9 cellular contexts compared by ENCODE assay signal in genomic region chr20:4740774-4741431, GRCh38. TPM values are rescaled to one million over a fixed set of nuclear protein-coding genes. Genes with fewer than 3 reads are reported as not detected.
A peak's percentile ranks its signal among the peaks of the same experiment; 100 is the strongest.
DNase-seq lines count a peak whose midpoint lies in the region; ATAC-seq and TF ChIP-seq lines count a peak whose summit lies in the region.
"Had no signal": no experiment of that assay in that cellular context is flagged by ENCODE, and none has a peak within 500 bp of the region (broad histone marks: within the 10 kb centered on the region; RNA-seq: fewer than 3 reads in every experiment).

No MANE protein-coding gene starts in this region.

- POLR2A ChIA-PET in CD4-positive, alpha-beta T cell (lab: Charles Lee), result interaction anchor here (0.9 kb wide), 1 partner anchor 127 kb away, joined by 3 read pairs; no protein-coding TSS in a partner anchor
- POLR2A ChIA-PET in HEK293 (lab: Yijun Ruan, JAX) (no interaction called here), T-cell (lab: Charles Lee) (no interaction called here)

- peak; percentile 26 for ATAC-seq in CD4-positive, alpha-beta T cell (ENCODE audit: poor library complexity)
- peak; percentile 27 to 52 (median 46) for ATAC-seq in T-cell (replicated peaks in 1 of 4)
- ATAC-seq in GM21390 (IDR thresholded peaks at IDR 0.05; ENCODE audit: unreplicated experiment), result no peak

- no peaks in the 10 kb centered on the region for H3K9me3 Mint-ChIP-seq in CD4-positive, alpha-beta T cell
- H3K9me3 Mint-ChIP-seq in T-cell, result no peaks in the 10 kb centered on the region

- no peak overlapping the region for H3K4me3 ChIP-seq in HEK293 (ENCODE audit: low read depth, low read length)

- H3K27ac Mint-ChIP-seq in CD4-positive, alpha-beta T cell, result no peak overlapping the region
- no peak overlapping the region for H3K27ac Mint-ChIP-seq in T-cell

- H3K36me3 ChIP-seq in HEK293 (ENCODE audit: control insufficient read depth in 2 of 2, insufficient read depth in 1 of 2, low read length in 2 of 2), result no peaks in the 10 kb centered on the region

- no peaks in the 10 kb centered on the region for H3K36me3 Mint-ChIP-seq in CD4-positive, alpha-beta T cell (ENCODE audit: low read depth)
- no peaks in the 10 kb centered on the region for H3K36me3 Mint-ChIP-seq in T-cell

- peak; percentile 92 for TF ChIP-seq CTCF in CD4-positive, alpha-beta T cell (IDR thresholded peaks at IDR 0.05)
- 0 out of 2 replicates have a peak, but pooled peaks have one; percentile 37 for TF ChIP-seq CTCF in HEK293 (tag by site-specific recombination; IDR thresholded peaks at IDR 0.05)

- CTCF ChIA-PET in CD4-positive, alpha-beta T cell (lab: Charles Lee), result interaction anchor here (0.9 to 1.1 kb wide), 2 partner anchors 9 to 106 kb away, joined by 3 read pairs; no protein-coding TSS in a partner anchor
- CTCF ChIA-PET in HEK293 (lab: Yijun Ruan, JAX), result interaction anchor here (0.5 to 6.7 kb wide), 40 partner anchors 9 to 725 kb away, joined by 3 to 46 read pairs (median 4); partner anchors contain the start of gene PRND
- CTCF ChIA-PET in T-cell (lab: Charles Lee), result interaction anchor here (0.6 to 2.7 kb wide), 9 partner anchors 13 to 223 kb away, joined by 3 to 6 read pairs (median 4); no protein-coding TSS in a partner anchor

- H3K4me1 ChIP-seq in HEK293 (ENCODE audit: control insufficient read depth, insufficient read depth, low read length), result no peaks in the 10 kb centered on the region

- no peaks in the 10 kb centered on the region for H3K27me3 ChIP-seq in CD4-positive, alpha-beta T cell (ENCODE audit: control insufficient read depth, insufficient read depth, low read length)

- peak; percentile 51 to 70 (median 58) for DNase-seq in CD4-positive, alpha-beta T cell
- peak in 32 of 34 experiments; percentile 19 to 70 (median 58) for DNase-seq in T-cell
- peak; percentile 38 for DNase-seq in activated naive CD8-positive, alpha-beta T cell treated with anti-CD3 and anti-CD28 coated beads, Interleukin-2, amount 50 U/mL, for 16 hours (ENCODE audit: low read depth, low spot score)
- DNase-seq in iris pigment epithelial cell (ENCODE audit: low read depth), result peak; percentile 32
- DNase-seq in stimulated activated CD4-positive, alpha-beta T cell treated with anti-CD3 and anti-CD28 coated beads, TNF-alpha, amount 100 ng/mL, for 1 hour (ENCODE audit: low read depth in 3 of 3, low spot score in 1 of 3), result peak; percentile 19 to 54 (median 25)
- no peak for DNase-seq in globus pallidus (ENCODE audit: low spot score)

- H3K4me3 Mint-ChIP-seq in CD4-positive, alpha-beta T cell, result no peak overlapping the region
- H3K4me3 Mint-ChIP-seq in T-cell, result no peak overlapping the region

- intact Hi-C loops in CD4-positive, alpha-beta T cell (cut with DNase I, micrococcal nuclease), result loop anchor here (5.0 kb wide), 1 partner anchor 216 kb away; no protein-coding TSS in a partner anchor

- H3K4me1 Mint-ChIP-seq in CD4-positive, alpha-beta T cell (ENCODE audit: low read depth), result peaks cover 5% of the 10 kb centered on the region
- peaks cover 0 to 6% (median 2%) of the 10 kb centered on the region in 3 donors for H3K4me1 Mint-ChIP-seq in T-cell

- H3K9me3 ChIP-seq in CD4-positive, alpha-beta T cell (ENCODE audit: control insufficient read depth, low read length), result no peaks in the 10 kb centered on the region
- H3K9me3 ChIP-seq in HEK293 (ENCODE audit: control insufficient read depth, insufficient read depth, low read depth, low read length), result no peaks in the 10 kb centered on the region

- peaks cover 17% of the 10 kb centered on the region for H3K27me3 Mint-ChIP-seq in CD4-positive, alpha-beta T cell
- peaks cover 9 to 25% of the 10 kb centered on the region in 2 donors for H3K27me3 Mint-ChIP-seq in T-cell

- no peak overlapping the region for H3K27ac ChIP-seq in CD4-positive, alpha-beta T cell (ENCODE audit: low read depth, low read length)
- H3K27ac ChIP-seq in HEK293 (ENCODE audit: extremely low read depth, low read depth, low read length), result no peak overlapping the region

TF ChIP-seq in HEK293, 187 proteins besides CTCF, POLR2A, EP300 and RAD21 (continues in another document):
- TF ChIP-seq ZNF423 (tag by site-specific recombination; IDR thresholded peaks at IDR 0.05), result no peak
- TF ChIP-seq ZNF548 (tag by site-specific recombination; IDR thresholded peaks at IDR 0.05), result no peak
- TF ChIP-seq ZIC2 (tag by site-specific recombination; IDR thresholded peaks at IDR 0.05), result peak; percentile 29
- TF ChIP-seq ZNF843 (tag by site-specific recombination; IDR thresholded peaks at IDR 0.05), result no peak
- TF ChIP-seq ZNF654 (tag by site-specific recombination; IDR thresholded peaks at IDR 0.05; ENCODE audit: low read depth), result peak; percentile 37; the same call in 1 of the 2 replicates
- TF ChIP-seq ZBTB21 (tag by site-specific recombination; IDR thresholded peaks at IDR 0.05), result no peak
- no peak for TF ChIP-seq ZNF660 (tag by site-specific recombination; IDR thresholded peaks at IDR 0.05)
- TF ChIP-seq ZNF239 (tag by site-specific recombination; IDR thresholded peaks at IDR 0.05), result no peak
- TF ChIP-seq GLIS1 (tag by site-specific recombination; IDR thresholded peaks at IDR 0.05), result peak; percentile 80
- TF ChIP-seq YY2 (tag by site-specific recombination; IDR thresholded peaks at IDR 0.05), result no peak
- no peak for TF ChIP-seq ZNF2 (tag by site-specific recombination; IDR thresholded peaks at IDR 0.05)
- no peak for TF ChIP-seq ZFP3 (tag by site-specific recombination; IDR thresholded peaks at IDR 0.05; ENCODE audit: low read depth)
- no peak for TF ChIP-seq PRDM2 (tag by site-specific recombination; IDR thresholded peaks at IDR 0.05; ENCODE audit: borderline replicate concordance)
- TF ChIP-seq ZNF148 (tag by site-specific recombination; IDR thresholded peaks at IDR 0.05; ENCODE audit: borderline replicate concordance), result no peak
- TF ChIP-seq ZNF747 (tag by site-specific recombination; IDR thresholded peaks at IDR 0.05), result no peak
- no peak for TF ChIP-seq ZNF629 (tag by site-specific recombination; IDR thresholded peaks at IDR 0.05)

RNA-seq across cellular contexts. Expression of gene PRND, which starts 19.2 kb away (rescaled TPM):
- not detected for total RNA-seq in CD4-positive, alpha-beta T cell
- total RNA-seq in T-cell, result not detected
- total RNA-seq: subcutaneous adipose tissue had no signal

RNA-seq across cellular contexts. Expression of gene PRNP, which starts 54.6 kb away (rescaled TPM):
- 100 to 1,000 TPM; 110 to 112 TPM for total RNA-seq in CD4-positive, alpha-beta T cell
- 10 to 100 TPM; 48.6 to 76.5 (median 66.4) TPM for total RNA-seq in T-cell
